In the genomic region with DNA sequence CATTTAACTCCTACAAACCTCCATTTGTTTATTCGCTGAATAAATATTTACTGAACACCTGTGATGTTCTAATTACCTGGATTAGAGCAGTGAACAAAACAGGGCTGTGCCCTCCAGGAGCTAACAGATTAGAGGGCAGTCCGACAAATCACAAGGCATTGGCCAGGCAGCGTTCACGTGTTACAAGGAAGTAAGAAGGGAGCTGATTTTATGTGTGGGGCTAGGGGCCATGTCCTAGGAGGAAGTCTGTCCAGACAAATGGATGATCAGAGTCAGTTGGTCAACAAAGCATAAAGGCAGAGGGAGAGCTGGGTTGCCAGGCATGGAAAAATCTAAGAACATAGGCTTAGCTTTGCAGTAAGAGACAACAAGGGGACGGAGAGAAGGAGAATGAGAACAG, we compare ENCODE assay signal across 23 cellular contexts.
"Had no signal": no experiment of that assay in that cellular context is flagged by ENCODE, and none has a peak within 500 bp of the region (broad histone marks: within the 10 kb centered on the region; RNA-seq: fewer than 3 reads in every experiment).

No MANE protein-coding gene starts in this region.

- H3K4me3 ChIP-seq: K562, SJSA1, SK-N-MC had no signal

- H3K9ac ChIP-seq: KMS-11 had no signal

- H3K4me1 ChIP-seq: SJSA1 had no signal

- FAIRE-seq: HTR-8/SVneo, K562, RCC 7860 had no signal

- H3K27me3 ChIP-seq: SJSA1 had no signal

- DNase-seq: MV-4-11, NCI-H1048, NCI-H1105, NCI-H1417, NCI-H1436 treated with DMSO at 0.1 percent for 48 hours, NCI-H187, NCI-H2029, NCI-H2081 treated with DMSO at 0.1 percent for 48 hours, NCI-H2171, NCI-H226, NCI-H446, NCI-H510A, NCI-H524 treated with DMSO at 0.1 percent for 48 hours, Right ventricle myocardium superior, RPMI8226, SIG-M5 had no signal

- H3K36me3 ChIP-seq: SJSA1 had no signal

- ATAC-seq: K562 had no signal

- H3K4me2 ChIP-seq: KMS-11 had no signal

- H3K27ac ChIP-seq: HL-60, KMS-11, SJSA1, SK-N-MC had no signal

- H3K9me3 ChIP-seq: SJSA1 had no signal
